9 cellular contexts compared by ENCODE assay signal in the genomic region with DNA sequence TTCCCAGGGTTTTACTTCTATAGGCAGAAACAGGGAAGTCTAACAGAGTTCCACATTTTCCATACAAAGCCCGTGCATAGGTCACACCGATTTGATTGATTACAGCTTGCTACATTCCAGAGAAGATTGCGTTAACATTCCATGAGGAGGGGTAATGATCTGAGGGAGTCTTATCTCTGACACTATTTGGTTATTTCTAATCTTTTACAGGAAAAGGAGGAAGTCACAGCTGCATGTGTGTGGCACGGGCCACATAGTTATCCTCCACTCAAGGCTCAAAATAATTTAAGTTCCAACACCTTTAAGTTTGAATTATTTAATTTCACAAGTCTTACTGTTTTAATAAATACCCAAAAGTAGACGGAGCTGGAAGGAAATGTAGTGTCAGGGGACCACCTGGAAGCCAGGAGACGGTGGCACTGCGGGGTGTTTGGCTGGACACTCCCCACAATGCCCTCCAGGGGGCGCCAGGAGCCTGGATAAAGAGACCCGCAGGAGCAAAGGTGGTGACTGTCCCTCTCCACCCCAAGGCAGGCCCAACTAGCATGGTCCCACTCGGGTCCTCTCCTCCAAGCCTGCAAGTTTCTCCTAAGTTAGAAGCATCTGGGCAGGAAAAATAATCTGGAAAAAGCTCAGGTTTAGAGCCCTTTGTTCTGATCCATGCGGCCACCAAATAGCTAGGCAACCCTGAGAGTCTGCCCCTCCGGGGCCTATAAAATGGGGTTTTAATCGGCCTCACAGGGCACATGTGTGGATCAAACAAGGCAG. TPM values are rescaled to one million over a fixed set of nuclear protein-coding genes. Genes with fewer than 3 reads are reported as not detected.
DNase-seq lines count a peak whose midpoint lies in the region; ATAC-seq, FAIRE-seq and TF ChIP-seq lines count a peak whose summit lies in the region.
"Had no signal": no experiment of that assay in that cellular context is flagged by ENCODE, and none has a peak within 500 bp of the region (broad histone marks: within the 10 kb centered on the region; RNA-seq: fewer than 3 reads in every experiment).

No MANE protein-coding gene starts in this region.

- no peaks in the 10 kb centered on the region for H3K4me1 ChIP-seq in ectodermal cell (ENCODE audit: control insufficient read depth, insufficient read depth, low read length)
- peaks cover 2 to 3% of the 10 kb centered on the region in 2 donors for H3K4me1 ChIP-seq in mucosa of rectum (ENCODE audit: control insufficient read depth in 2 of 2, insufficient read depth in 2 of 2, low read length in 2 of 2)

- H3K4me3 ChIP-seq in AG09309 (ENCODE audit: control insufficient read depth, low read depth, low read length): no peak overlapping the region
- no peak overlapping the region for H3K4me3 ChIP-seq in ectodermal cell (ENCODE audit: insufficient read depth, low read depth, low read length)
- H3K4me3 ChIP-seq in mucosa of rectum (ENCODE audit: low read length in 2 of 2): no peak overlapping the region

- FAIRE-seq in H54 (lab: Jason Lieb, UNC): no peak

- H3K36me3 Mint-ChIP-seq in activated CD4-positive, alpha-beta memory T cell treated with anti-CD3 and anti-CD28 coated beads, Interleukin-2, amount 10 ng/mL, durations not matched to agents 7 days and 5 days (ENCODE audit: low read depth): no peaks in the 10 kb centered on the region

- peaks cover 7% of the 10 kb centered on the region for H3K4me1 Mint-ChIP-seq in activated CD4-positive, alpha-beta memory T cell treated with anti-CD3 and anti-CD28 coated beads, Interleukin-2, amount 10 ng/mL, durations not matched to agents 7 days and 5 days

- H3K4me3 Mint-ChIP-seq in activated CD4-positive, alpha-beta memory T cell treated with anti-CD3 and anti-CD28 coated beads, Interleukin-2, amount 10 ng/mL, durations not matched to agents 7 days and 5 days: no peak overlapping the region

- peaks cover 11% of the 10 kb centered on the region for H3K27me3 Mint-ChIP-seq in activated CD4-positive, alpha-beta memory T cell treated with anti-CD3 and anti-CD28 coated beads, Interleukin-2, amount 10 ng/mL, durations not matched to agents 7 days and 5 days

- 36 to 37% methylated on average over 13 of the region's 13 CpGs for WGBS in ectodermal cell, 2 experiments

- H3K9me3 Mint-ChIP-seq in activated CD4-positive, alpha-beta memory T cell treated with anti-CD3 and anti-CD28 coated beads, Interleukin-2, amount 10 ng/mL, durations not matched to agents 7 days and 5 days: no peaks in the 10 kb centered on the region

- TF ChIP-seq CTCF in AG09309 (IDR thresholded peaks at IDR 0.05; ENCODE audit: control insufficient read depth, insufficient read depth, low read depth, low read length, missing control alignments): peak; percentile 91

- POLR2A ChIA-PET in activated CD4-positive, alpha-beta memory T cell treated with anti-CD3 and anti-CD28 coated beads, Interleukin-2, amount 10 ng/mL, durations not matched to agents 7 days and 5 days (lab: Charles Lee): interaction anchor here (0.8 to 1.4 kb wide), 4 partner anchors 12 to 121 kb away, joined by 3 to 10 read pairs (median 3); a partner anchor contains a TSS

- no peak overlapping the region for H3K9ac ChIP-seq in mucosa of rectum (ENCODE audit: low read depth in 1 of 2, low read length in 2 of 2)

- H3K9me3 ChIP-seq in ectodermal cell (ENCODE audit: control insufficient read depth, low read length): no peaks in the 10 kb centered on the region
- no peaks in the 10 kb centered on the region for H3K9me3 ChIP-seq in mucosa of rectum (ENCODE audit: control insufficient read depth in 2 of 2, low read length in 2 of 2)

- DNase-seq in AG09309 (ENCODE audit: low read depth) (no peak), H54 (ENCODE audit: insufficient read length, low spot score) (peak; percentile 64), NCI-H748 (lab: John Stamatoyannopoulos, UW; ENCODE audit: unreplicated experiment) (peak; percentile 68)
- peak; percentile 80 for DNase-seq in activated CD4-positive, alpha-beta memory T cell treated with anti-CD3 and anti-CD28 coated beads, Interleukin-2, amount 10 ng/mL, durations not matched to agents 7 days and 5 days
- peak; percentile 63 to 70 for DNase-seq in stimulated activated CD8-positive, alpha-beta memory T cell treated with anti-CD3 and anti-CD28 coated beads, Interleukin-7, amount 100 ng/mL, for 1 hour (ENCODE audit: low read depth in 2 of 2)

- ATAC-seq in HG03196 (IDR thresholded peaks at IDR 0.05; ENCODE audit: unreplicated experiment): no peak

- CTCF ChIA-PET in activated CD4-positive, alpha-beta memory T cell treated with anti-CD3 and anti-CD28 coated beads, Interleukin-2, amount 10 ng/mL, durations not matched to agents 7 days and 5 days (lab: Charles Lee): interaction anchor here (0.6 to 9.3 kb wide), 47 partner anchors 11 to 730 kb away, joined by 3 to 318 read pairs (median 5); a partner anchor contains a TSS

- H3K27ac Mint-ChIP-seq in activated CD4-positive, alpha-beta memory T cell treated with anti-CD3 and anti-CD28 coated beads, Interleukin-2, amount 10 ng/mL, durations not matched to agents 7 days and 5 days: no peak overlapping the region

- TF ChIP-seq POLR2A in H54 (IDR thresholded peaks at IDR 0.05; ENCODE audit: low read depth, low read length): no peak

- H3K36me3 ChIP-seq in ectodermal cell (ENCODE audit: control insufficient read depth, insufficient read depth, low read length) (no peaks in the 10 kb centered on the region), mucosa of rectum (ENCODE audit: control insufficient read depth in 2 of 2, insufficient read depth in 2 of 2, low read length in 2 of 2) (no peaks in the 10 kb centered on the region)

- H3K27me3 ChIP-seq in ectodermal cell (ENCODE audit: control insufficient read depth, insufficient read depth, low read length, poor library complexity, severe bottlenecking): no peaks in the 10 kb centered on the region
- no peaks in the 10 kb centered on the region for H3K27me3 ChIP-seq in mucosa of rectum (ENCODE audit: control insufficient read depth in 2 of 2, insufficient read depth in 2 of 2, low read length in 2 of 2)

- H3K27ac ChIP-seq in ectodermal cell (ENCODE audit: insufficient read depth, low read depth, low read length, poor library complexity, severe bottlenecking) (peak overlapping the region; percentile 38), mucosa of rectum (ENCODE audit: low read depth in 2 of 2, low read length in 2 of 2) (peak overlapping the region; percentile 1 to 23)

RNA-seq across cellular contexts. Expression of a gene that starts 20.2 kb away (rescaled TPM):
- under 1 TPM; 0.33 to 0.65 TPM for total RNA-seq in activated CD4-positive, alpha-beta memory T cell treated with anti-CD3 and anti-CD28 coated beads, Interleukin-2, amount 10 ng/mL, durations not matched to agents 7 days and 5 days
- polyA plus RNA-seq in ectodermal cell (2013, experiment 1 of 4): 240 TPM
- 242 TPM for polyA plus RNA-seq in ectodermal cell (2013, experiment 2 of 4)
- polyA plus RNA-seq in ectodermal cell (2013, experiment 3 of 4): 172 TPM
- polyA plus RNA-seq in ectodermal cell (2013, experiment 4 of 4): 169 TPM

RNA-seq across cellular contexts. Expression of a gene that starts 35.9 kb away (rescaled TPM):
- not detected for total RNA-seq in activated CD4-positive, alpha-beta memory T cell treated with anti-CD3 and anti-CD28 coated beads, Interleukin-2, amount 10 ng/mL, durations not matched to agents 7 days and 5 days
- polyA plus RNA-seq in ectodermal cell (2013, experiment 1 of 4): not detected
- not detected for polyA plus RNA-seq in ectodermal cell (2013, experiment 2 of 4)
- polyA plus RNA-seq in ectodermal cell (2013, experiment 3 of 4): not detected
- polyA plus RNA-seq in ectodermal cell (2013, experiment 4 of 4): not detected
- total RNA-seq: skeletal muscle tissue had no signal

RNA-seq across cellular contexts. Expression of a gene that starts 50.6 kb away (rescaled TPM):
- total RNA-seq in activated CD4-positive, alpha-beta memory T cell treated with anti-CD3 and anti-CD28 coated beads, Interleukin-2, amount 10 ng/mL, durations not matched to agents 7 days and 5 days: not detected
- not detected for polyA plus RNA-seq in ectodermal cell (2013, experiment 1 of 4)
- polyA plus RNA-seq in ectodermal cell (2013, experiment 2 of 4): not detected
- polyA plus RNA-seq in ectodermal cell (2013, experiment 3 of 4): not detected
- polyA plus RNA-seq in ectodermal cell (2013, experiment 4 of 4): not detected
